ENCODE assay signal across 8 cellular contexts in the genomic region with DNA sequence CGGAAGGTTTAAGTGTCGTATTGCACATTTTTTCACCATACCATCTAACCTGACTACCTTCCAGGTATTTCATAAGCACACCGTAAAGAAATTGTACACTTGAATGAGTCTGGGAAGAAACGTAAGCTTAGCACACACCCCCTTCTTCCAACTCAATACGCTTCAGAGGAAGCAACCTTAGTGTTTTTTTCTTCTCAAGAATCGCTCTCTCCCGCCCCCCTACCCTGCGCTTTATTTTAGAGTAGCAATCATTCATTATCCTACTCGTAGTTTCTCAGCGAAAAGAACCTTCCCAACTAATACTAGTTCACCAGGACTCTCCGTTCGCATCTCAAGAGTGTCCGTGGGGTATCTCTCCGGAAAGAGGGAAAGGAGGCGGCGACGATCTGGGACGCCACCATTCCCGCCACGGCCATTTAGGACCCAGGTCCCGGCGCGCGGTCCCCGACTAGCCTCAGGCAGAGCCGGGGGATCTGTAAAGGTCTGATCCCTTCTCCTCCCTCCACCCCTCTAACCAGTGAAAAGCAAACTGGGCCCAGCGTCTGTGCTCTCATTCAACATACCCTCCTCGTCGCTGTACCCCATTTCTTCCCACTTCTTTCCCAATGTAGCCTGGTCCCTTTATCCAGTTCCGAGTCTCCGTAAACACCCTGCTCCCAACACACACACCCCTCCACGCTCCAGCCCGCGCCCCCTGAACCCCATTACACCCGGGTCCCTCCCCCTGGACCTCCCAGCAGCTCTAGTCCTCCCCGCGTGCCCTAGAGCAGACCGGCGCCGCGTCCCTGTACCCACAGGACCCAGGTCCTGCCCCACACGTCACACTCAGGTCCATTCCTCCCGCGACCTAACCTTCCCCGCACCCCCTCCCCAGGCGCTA. TPM values are rescaled to one million over a fixed set of nuclear protein-coding genes. Genes with fewer than 3 reads are reported as not detected.
DNase-seq lines count a peak whose midpoint lies in the region; ATAC-seq and TF ChIP-seq lines count a peak whose summit lies in the region.

No MANE protein-coding gene starts in this region.

- peak; percentile 30 for ATAC-seq in GM21360 (IDR thresholded peaks at IDR 0.05; ENCODE audit: unreplicated experiment)
- peak; percentile 9 for ATAC-seq in naive thymus-derived CD4-positive, alpha-beta T cell

- H3K27me3 ChIP-seq in HUES48 (ENCODE audit: control insufficient read depth, insufficient read depth, low read length): no peaks in the 10 kb centered on the region
- no peaks in the 10 kb centered on the region for H3K27me3 ChIP-seq in naive thymus-derived CD4-positive, alpha-beta T cell (ENCODE audit: control insufficient read depth in 2 of 2, insufficient read depth in 2 of 2, low read length in 2 of 2)

- POLR2A ChIA-PET in naive thymus-derived CD4-positive, alpha-beta T cell (lab: Charles Lee): interaction anchor here (0.6 to 2.8 kb wide), 8 partner anchors 10 to 606 kb away, joined by 3 to 14 read pairs (median 3); a partner anchor contains a TSS

- intact Hi-C loops in naive thymus-derived CD4-positive, alpha-beta T cell (cut with micrococcal nuclease): loop anchor here (1.0 to 5.0 kb wide), 18 partner anchors 19 to 1202 kb away; a partner anchor contains a TSS

- H3K4me1 ChIP-seq in HUES48 (ENCODE audit: control insufficient read depth, insufficient read depth, low read length): no peaks in the 10 kb centered on the region
- peaks cover 7 to 9% of the 10 kb centered on the region in 2 donors for H3K4me1 ChIP-seq in naive thymus-derived CD4-positive, alpha-beta T cell (ENCODE audit: control insufficient read depth in 2 of 2, insufficient read depth in 2 of 2, low read length in 2 of 2)

- peak overlapping the region; percentile 95 to 100 (median 97) for H3K27ac Mint-ChIP-seq in naive thymus-derived CD4-positive, alpha-beta T cell

- H3K27ac ChIP-seq in HUES48 (ENCODE audit: low read depth, low read length): peak overlapping the region; percentile 95
- peak overlapping the region; percentile 87 for H3K27ac ChIP-seq in naive thymus-derived CD4-positive, alpha-beta T cell (ENCODE audit: low read depth, low read length)

- H3K9me3 ChIP-seq in HUES48 (ENCODE audit: control insufficient read depth, insufficient read depth, low read length): no peaks in the 10 kb centered on the region
- no peaks in the 10 kb centered on the region for H3K9me3 ChIP-seq in naive thymus-derived CD4-positive, alpha-beta T cell (ENCODE audit: control insufficient read depth in 2 of 3, low read length in 3 of 3)

- H3K4me3 ChIP-seq in HUES48 (ENCODE audit: low read depth, low read length): peak overlapping the region; percentile 95
- peak overlapping the region; percentile 94 for H3K4me3 ChIP-seq in fibroblast of mammary gland (ENCODE audit: control insufficient read depth, low read depth, low read length)
- peak overlapping the region; percentile 99 for H3K4me3 ChIP-seq in naive thymus-derived CD4-positive, alpha-beta T cell (ENCODE audit: low read length)

- H3K4me1 Mint-ChIP-seq in naive thymus-derived CD4-positive, alpha-beta T cell: peaks cover 0 to 29% (median 24%) of the 10 kb centered on the region in 7 donors

- CTCF ChIA-PET in naive thymus-derived CD4-positive, alpha-beta T cell (lab: Charles Lee): interaction anchor here (1.0 to 1.1 kb wide), 2 partner anchors 18 to 19 kb away, joined by 3 to 4 read pairs; no protein-coding TSS in a partner anchor

- TF ChIP-seq CTCF in fibroblast of mammary gland (conservative IDR thresholded peaks at IDR 0.05; ENCODE audit: control insufficient read depth, insufficient read depth, low read depth, low read length): no peak

- H3K36me3 Mint-ChIP-seq in naive thymus-derived CD4-positive, alpha-beta T cell: peaks cover 0 to 3% (median 0%) of the 10 kb centered on the region in 5 donors

- H3K27me3 Mint-ChIP-seq in naive thymus-derived CD4-positive, alpha-beta T cell: no peaks in the 10 kb centered on the region

- peak overlapping the region; percentile 83 for H3K9ac ChIP-seq in HUES48 (ENCODE audit: low read depth, low read length)

- no peaks in the 10 kb centered on the region for H3K36me3 ChIP-seq in HUES48 (ENCODE audit: control insufficient read depth, insufficient read depth, low read length)
- peaks cover 0 to 5% (median 0%) of the 10 kb centered on the region in 3 experiments for H3K36me3 ChIP-seq in naive thymus-derived CD4-positive, alpha-beta T cell (ENCODE audit: control insufficient read depth in 2 of 3, insufficient read depth in 3 of 3, low read length in 3 of 3)

- H3K4me3 Mint-ChIP-seq in naive thymus-derived CD4-positive, alpha-beta T cell: peak overlapping the region; percentile 91 to 100 (median 96)

- peak; percentile 66 for DNase-seq in DMS53 (lab: John Stamatoyannopoulos, UW)
- DNase-seq in DMS53 treated with DMSO at 0.1 percent for 48 hours (lab: John Stamatoyannopoulos, UW; ENCODE audit: unreplicated experiment): no peak
- DNase-seq in T1000 (lab: John Stamatoyannopoulos, UW): peak; percentile 61
- peak; percentile 35 for DNase-seq in fibroblast of mammary gland (ENCODE audit: low read depth)
- DNase-seq in naive thymus-derived CD4-positive, alpha-beta T cell: peak in 8 of 9 donors; percentile 18 to 34 (median 26)
- DNase-seq in epidermal melanocyte (ENCODE audit: insufficient read length, low spot score): no peak

- no peaks in the 10 kb centered on the region for H3K9me3 Mint-ChIP-seq in naive thymus-derived CD4-positive, alpha-beta T cell

RNA-seq across cellular contexts. Expression of a gene that starts 16.0 kb away (rescaled TPM):
- not detected for total RNA-seq in naive thymus-derived CD4-positive, alpha-beta T cell
- not detected for polyA plus RNA-seq in naive thymus-derived CD4-positive, alpha-beta T cell

RNA-seq across cellular contexts. Expression of a gene that starts 30.6 kb away (rescaled TPM):
- total RNA-seq in naive thymus-derived CD4-positive, alpha-beta T cell: under 1 TPM in 2 of 5 experiments, not detected in 3; 0.08 to 0.12 TPM
- not detected for polyA plus RNA-seq in naive thymus-derived CD4-positive, alpha-beta T cell

RNA-seq across cellular contexts. Expression of a gene that starts 34.1 kb away (rescaled TPM):
- total RNA-seq in naive thymus-derived CD4-positive, alpha-beta T cell: 1 to 10 TPM; 3.0 to 6.7 (median 4.3) TPM
- polyA plus RNA-seq in naive thymus-derived CD4-positive, alpha-beta T cell: 1 to 10 TPM in 1 of 2 donors, under 1 TPM in 1; 0.41 to 1.9 TPM

Comparison
In these comparisons a context has a peak if more than half of its experiments do, and no peak if none do; other contexts are left out.
1. DNase-seq: peak in DMS53 (single experiment), T1000 (single experiment), fibroblast of mammary gland (single experiment) and naive thymus-derived CD4-positive, alpha-beta T cell (8 of 9); none in DMS53 treated with DMSO at 0.1 percent for 48 hours (single experiment) and epidermal melanocyte (single experiment).
2. Peak in every context shown above with its lines, with median percentiles within 50 percentile points of each other: H3K4me3 ChIP-seq.